Comparison of ENCODE assay signal across 23 cellular contexts in the genomic region with DNA sequence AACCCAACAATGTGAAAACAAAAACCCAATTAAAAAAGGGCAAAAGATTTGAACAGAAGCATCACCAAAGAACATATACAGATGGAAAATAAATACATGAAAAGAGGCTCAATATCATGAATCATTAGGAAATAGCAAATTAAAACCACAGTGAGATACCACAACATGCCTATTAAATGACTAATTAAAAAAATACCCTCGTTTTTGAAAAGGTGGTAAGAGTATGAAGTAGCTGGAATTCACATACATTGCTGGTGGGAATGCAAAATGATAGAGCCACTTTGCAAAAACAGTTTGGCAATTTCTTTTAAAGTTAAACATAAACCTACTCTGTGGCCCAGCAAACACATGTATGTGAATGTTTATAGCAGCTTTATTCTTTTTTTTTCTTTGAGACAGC.
DNase-seq lines count a peak whose midpoint lies in the region; ATAC-seq and TF ChIP-seq lines count a peak whose summit lies in the region.
"Had no signal": no experiment of that assay in that cellular context is flagged by ENCODE, and none has a peak within 500 bp of the region (broad histone marks: within the 10 kb centered on the region; RNA-seq: fewer than 3 reads in every experiment).

No MANE protein-coding gene starts in this region.

- H3K36me3 ChIP-seq in RWPE2 (ENCODE audit: low read depth), result no peaks in the 10 kb centered on the region
- H3K36me3 ChIP-seq in fibroblast of lung (ENCODE audit: control insufficient read depth, insufficient read depth, low read length), result no peaks in the 10 kb centered on the region
- H3K36me3 ChIP-seq in tibial artery, result no peaks in the 10 kb centered on the region
- H3K36me3 ChIP-seq: sigmoid colon had no signal

- H4K20me1 ChIP-seq in fibroblast of lung (ENCODE audit: control insufficient read depth, extremely low read depth, insufficient read depth, low read length), result no peaks in the 10 kb centered on the region

- peaks cover 2% of the 10 kb centered on the region for H3K36me3 Mint-ChIP-seq in activated naive CD8-positive, alpha-beta T cell
- no peaks in the 10 kb centered on the region for H3K36me3 Mint-ChIP-seq in activated naive CD8-positive, alpha-beta T cell treated with anti-CD3 and anti-CD28 coated beads for 36 hours
- peaks cover 19% of the 10 kb centered on the region for H3K36me3 Mint-ChIP-seq in activated T-helper 17 cell treated with anti-CD3 and anti-CD28 coated beads, Interleukin-2, amount 50 U/mL, for 72 hours (ENCODE audit: low read depth)

- H3K9me3 ChIP-seq in RWPE2 (ENCODE audit: severe bottlenecking) (no peaks in the 10 kb centered on the region), fibroblast of lung (ENCODE audit: control insufficient read depth, insufficient read depth, low read depth, low read length) (no peaks in the 10 kb centered on the region), tibial artery (no peaks in the 10 kb centered on the region)
- H3K9me3 ChIP-seq: mucosa of descending colon, sigmoid colon had no signal

- peak overlapping the region; percentile 61 for H3K27ac ChIP-seq in RWPE2 (ENCODE audit: poor library complexity, severe bottlenecking)
- no peak overlapping the region for H3K27ac ChIP-seq in fibroblast of lung (ENCODE audit: insufficient read depth, low read length)
- no peak overlapping the region for H3K27ac ChIP-seq in tibial artery
- H3K27ac ChIP-seq: hepatocyte, sigmoid colon had no signal

- no peaks in the 10 kb centered on the region for H3K9me3 Mint-ChIP-seq in activated naive CD8-positive, alpha-beta T cell (ENCODE audit: low read depth)
- no peaks in the 10 kb centered on the region for H3K9me3 Mint-ChIP-seq in activated naive CD8-positive, alpha-beta T cell treated with anti-CD3 and anti-CD28 coated beads for 36 hours
- H3K9me3 Mint-ChIP-seq in activated T-helper 17 cell treated with anti-CD3 and anti-CD28 coated beads, Interleukin-2, amount 50 U/mL, for 72 hours, result no peaks in the 10 kb centered on the region
- H3K9me3 Mint-ChIP-seq: activated CD4-positive, alpha-beta T cell treated with anti-CD3 and anti-CD28 coated beads, Interleukin-2, amount 10 ng/mL, durations not matched to agents 7 days and 5 days; T-helper 2 cell treated with Interferon-gamma antibody and Interleukin-4, amounts not matched to agents 5 μg/mL and 100 μg/mL, for 36 hours had no signal

- no peak overlapping the region for H3K4me3 Mint-ChIP-seq in activated naive CD8-positive, alpha-beta T cell
- H3K4me3 Mint-ChIP-seq in activated naive CD8-positive, alpha-beta T cell treated with anti-CD3 and anti-CD28 coated beads for 36 hours, result no peak overlapping the region
- no peak overlapping the region for H3K4me3 Mint-ChIP-seq in activated T-helper 17 cell treated with anti-CD3 and anti-CD28 coated beads, Interleukin-2, amount 50 U/mL, for 72 hours
- H3K4me3 Mint-ChIP-seq: activated CD4-positive, alpha-beta T cell treated with anti-CD3 and anti-CD28 coated beads, Interleukin-2, amount 10 ng/mL, durations not matched to agents 7 days and 5 days; T-helper 2 cell treated with Interferon-gamma antibody and Interleukin-4, amounts not matched to agents 5 μg/mL and 100 μg/mL, for 36 hours had no signal

- H2AFZ ChIP-seq in fibroblast of lung (ENCODE audit: low read length), result no peak overlapping the region
- H2AFZ ChIP-seq: hepatocyte had no signal

- peaks cover 28% of the 10 kb centered on the region for H3K4me1 ChIP-seq in RWPE2 (ENCODE audit: insufficient read depth, poor library complexity, severe bottlenecking)
- peaks cover 2% of the 10 kb centered on the region for H3K4me1 ChIP-seq in fibroblast of lung (ENCODE audit: control insufficient read depth, extremely low read depth, insufficient read depth, low read length)
- no peaks in the 10 kb centered on the region for H3K4me1 ChIP-seq in tibial artery
- H3K4me1 ChIP-seq: sigmoid colon had no signal

- peaks cover 30% of the 10 kb centered on the region for H3K4me1 Mint-ChIP-seq in activated naive CD8-positive, alpha-beta T cell (ENCODE audit: low read depth)
- peaks cover 35% of the 10 kb centered on the region for H3K4me1 Mint-ChIP-seq in activated naive CD8-positive, alpha-beta T cell treated with anti-CD3 and anti-CD28 coated beads for 36 hours
- H3K4me1 Mint-ChIP-seq in activated T-helper 17 cell treated with anti-CD3 and anti-CD28 coated beads, Interleukin-2, amount 50 U/mL, for 72 hours, result peaks cover 5% of the 10 kb centered on the region

- no peaks in the 10 kb centered on the region for H3K27me3 ChIP-seq in RWPE2 (ENCODE audit: insufficient read depth, poor library complexity, severe bottlenecking)
- no peaks in the 10 kb centered on the region for H3K27me3 ChIP-seq in fibroblast of lung (ENCODE audit: control insufficient read depth, insufficient read depth, low read length)
- no peaks in the 10 kb centered on the region for H3K27me3 ChIP-seq in tibial artery
- H3K27me3 ChIP-seq: hepatocyte, sigmoid colon had no signal

- no peaks in the 10 kb centered on the region for H3K27me3 Mint-ChIP-seq in activated naive CD8-positive, alpha-beta T cell
- no peaks in the 10 kb centered on the region for H3K27me3 Mint-ChIP-seq in activated naive CD8-positive, alpha-beta T cell treated with anti-CD3 and anti-CD28 coated beads for 36 hours
- H3K27me3 Mint-ChIP-seq in activated T-helper 17 cell treated with anti-CD3 and anti-CD28 coated beads, Interleukin-2, amount 50 U/mL, for 72 hours, result no peaks in the 10 kb centered on the region
- H3K27me3 Mint-ChIP-seq: activated CD4-positive, alpha-beta T cell treated with anti-CD3 and anti-CD28 coated beads, Interleukin-2, amount 10 ng/mL, durations not matched to agents 7 days and 5 days had no signal

- H3K27ac Mint-ChIP-seq in activated naive CD8-positive, alpha-beta T cell, result peak overlapping the region; percentile 69
- H3K27ac Mint-ChIP-seq in activated naive CD8-positive, alpha-beta T cell treated with anti-CD3 and anti-CD28 coated beads for 36 hours, result no peak overlapping the region
- H3K27ac Mint-ChIP-seq in activated T-helper 17 cell treated with anti-CD3 and anti-CD28 coated beads, Interleukin-2, amount 50 U/mL, for 72 hours, result no peak overlapping the region
- H3K27ac Mint-ChIP-seq: activated CD4-positive, alpha-beta T cell treated with anti-CD3 and anti-CD28 coated beads, Interleukin-2, amount 10 ng/mL, durations not matched to agents 7 days and 5 days; T-helper 2 cell treated with Interferon-gamma antibody and Interleukin-4, amounts not matched to agents 5 μg/mL and 100 μg/mL, for 36 hours had no signal

- TF ChIP-seq CTCF in RWPE2 (IDR thresholded peaks at IDR 0.05; ENCODE audit: poor library complexity, severe bottlenecking) (no peak), fibroblast of lung (conservative IDR thresholded peaks at IDR 0.05 in 1 of 2, IDR thresholded peaks at IDR 0.05 in 1 of 2; ENCODE audit: low read depth in 1 of 2, low read length in 2 of 2) (no peak), tibial artery (IDR thresholded peaks at IDR 0.05) (no peak)

- DNase-seq in activated naive CD8-positive, alpha-beta T cell treated with anti-CD3 and anti-CD28 coated beads for 36 hours, result no peak
- DNase-seq in RWPE2 (ENCODE audit: low spot score) (no peak), fibroblast of lung (ENCODE audit: low read depth in 2 of 2) (peak; percentile 68 to 85), tibial artery (no peak), cerebellum (ENCODE audit: low spot score) (no peak)
- DNase-seq: activated CD4-positive, alpha-beta T cell treated with anti-CD3 and anti-CD28 coated beads, Interleukin-2, amount 10 ng/mL, durations not matched to agents 7 days and 5 days; activated T-cell treated with anti-CD3 and anti-CD28 coated beads, Interleukin-2, amount 50 U/mL, for 1 hour; COR-L47; erythroblast; GF-D8; left colon; mucosa of descending colon; NCI-H2107; NCI-H748 treated with DMSO at 0.1 percent for 48 hours; occipital lobe; sigmoid colon; stimulated activated CD4-positive, alpha-beta T cell treated with anti-CD3 and anti-CD28 coated beads, Interleukin-4, amount 100 ng/mL, for 1 hour; trophoblast cell had no signal

- H3K9ac ChIP-seq in fibroblast of lung (ENCODE audit: insufficient read depth, low read length), result no peak overlapping the region

- ATAC-seq in RWPE2 (ENCODE audit: low read depth), result peak; percentile 78
- no peak for ATAC-seq in activated T-helper 17 cell treated with anti-CD3 and anti-CD28 coated beads, Interleukin-2, amount 50 U/mL, for 72 hours (replicated peaks)
- ATAC-seq in HG02884 (IDR thresholded peaks at IDR 0.05; ENCODE audit: unreplicated experiment), result no peak
- ATAC-seq: left colon had no signal

- H3K4me3 ChIP-seq in RWPE2 (ENCODE audit: severe bottlenecking) (no peak overlapping the region), fibroblast of lung (replicated peaks in 1 of 4; ENCODE audit: control extremely low read depth in 1 of 4, insufficient read depth in 1 of 4, low read depth in 3 of 4, low read length in 4 of 4) (no peak overlapping the region), tibial artery (no peak overlapping the region)
- H3K4me3 ChIP-seq: hepatocyte, mucosa of descending colon, sigmoid colon had no signal

- intact Hi-C loops in tibial artery (cut with DNase I; ENCODE audit: low total_unique reads), result no loop called here

- no peak overlapping the region for H3K4me2 ChIP-seq in fibroblast of lung (ENCODE audit: extremely low read depth, insufficient read depth, low read length)
- H3K4me2 ChIP-seq: hepatocyte had no signal

- H3K79me2 ChIP-seq in fibroblast of lung (ENCODE audit: control insufficient read depth, insufficient read depth, low read length), result no peaks in the 10 kb centered on the region
- H3K79me2 ChIP-seq: hepatocyte had no signal

Comparison
In these comparisons a context has a peak if more than half of its experiments do, and no peak if none do; other contexts are left out.
1. DNase-seq: peak in fibroblast of lung (2 of 2); none in activated naive CD8-positive, alpha-beta T cell treated with anti-CD3 and anti-CD28 coated beads for 36 hours (single experiment), RWPE2 (single experiment), tibial artery (0 of 2) and cerebellum (single experiment).